ENCODE assay signal across 24 cellular contexts in genomic region chr10:78374331-78375028, GRCh38.
"Had no signal": no experiment of that assay in that cellular context is flagged by ENCODE, and none has a peak within 500 bp of the region (broad histone marks: within the 10 kb centered on the region; RNA-seq: fewer than 3 reads in every experiment).

No MANE protein-coding gene starts in this region.

- H3K27me3 Mint-ChIP-seq: stimulated activated naive CD8-positive, alpha-beta T cell treated with anti-CD3 and anti-CD28 coated beads, Interleukin-15, Interleukin-2, amounts not matched to agents 100 ng/mL and 50 ng/mL, for 24 hours had no signal

- H3K4me1 ChIP-seq: right lobe of liver, suprapubic skin, uterus had no signal

- H3K27ac ChIP-seq: heart right ventricle, hepatocyte, left ventricle myocardium inferior, neutrophil, ovary, right atrium auricular region, right lobe of liver, suprapubic skin, thoracic aorta, tibial artery, uterus had no signal

- H3K4me3 ChIP-seq: heart right ventricle, hepatocyte, left ventricle myocardium inferior, lung, ovary, right atrium auricular region, right lobe of liver, suprapubic skin, thoracic aorta, tibial artery, uterus had no signal

- ATAC-seq: heart right ventricle, right lobe of liver had no signal

- H2AFZ ChIP-seq: hepatocyte had no signal

- H3K9me3 Mint-ChIP-seq: stimulated activated effector memory CD8-positive, alpha-beta T cell treated with anti-CD3 and anti-CD28 coated beads, Interleukin-12 subunit alpha, Interleukin-12 subunit beta, amount 100 ng/mL, for 72 hours; stimulated activated naive CD8-positive, alpha-beta T cell treated with anti-CD3 and anti-CD28 coated beads, Interleukin-15, Interleukin-2, amounts not matched to agents 100 ng/mL and 50 ng/mL, for 24 hours; type B pancreatic cell had no signal

- H3K36me3 ChIP-seq: heart right ventricle, left ventricle myocardium inferior, neutrophil, ovary, right atrium auricular region, right lobe of liver, suprapubic skin, thoracic aorta, tibial artery, uterus had no signal

- H3K36me3 Mint-ChIP-seq: mesothelial cell of epicardium; naive B cell; stimulated activated effector memory CD8-positive, alpha-beta T cell treated with anti-CD3 and anti-CD28 coated beads, Interleukin-12 subunit alpha, Interleukin-12 subunit beta, amount 100 ng/mL, for 72 hours; type B pancreatic cell had no signal

- DNase-seq: heart right ventricle; islet precursor cell; left ventricle myocardium inferior; mesendoderm; naive B cell; nephron progenitor cell; occipital lobe; ovary; right lobe of liver; stimulated activated CD4-positive, alpha-beta T cell treated with anti-CD3 and anti-CD28 coated beads, Interleukin-4, amount 100 ng/mL, for 24 hours; stimulated activated naive CD4-positive, alpha-beta T cell; tibial artery; uterus had no signal

- H3K4me2 ChIP-seq: hepatocyte had no signal

- H3K27me3 ChIP-seq: heart right ventricle, hepatocyte, neutrophil, ovary, right atrium auricular region, right lobe of liver, suprapubic skin, tibial artery, uterus had no signal

- H3K9me3 ChIP-seq: neutrophil, ovary, right atrium auricular region, right lobe of liver, thoracic aorta, uterus had no signal

- H3K27ac Mint-ChIP-seq: mesothelial cell of epicardium; naive B cell; nephron progenitor cell; progenitor cell of endocrine pancreas; stimulated activated effector memory CD8-positive, alpha-beta T cell treated with anti-CD3 and anti-CD28 coated beads, Interleukin-12 subunit alpha, Interleukin-12 subunit beta, amount 100 ng/mL, for 72 hours; stimulated activated naive CD8-positive, alpha-beta T cell treated with anti-CD3 and anti-CD28 coated beads, Interleukin-15, Interleukin-2, amounts not matched to agents 100 ng/mL and 50 ng/mL, for 24 hours; type B pancreatic cell had no signal

- H3K4me3 Mint-ChIP-seq: mesothelial cell of epicardium; naive B cell; nephron progenitor cell; stimulated activated effector memory CD8-positive, alpha-beta T cell treated with anti-CD3 and anti-CD28 coated beads, Interleukin-12 subunit alpha, Interleukin-12 subunit beta, amount 100 ng/mL, for 72 hours; stimulated activated naive CD8-positive, alpha-beta T cell treated with anti-CD3 and anti-CD28 coated beads, Interleukin-15, Interleukin-2, amounts not matched to agents 100 ng/mL and 50 ng/mL, for 24 hours; type B pancreatic cell had no signal

- H3K4me1 Mint-ChIP-seq: naive B cell; stimulated activated effector memory CD8-positive, alpha-beta T cell treated with anti-CD3 and anti-CD28 coated beads, Interleukin-12 subunit alpha, Interleukin-12 subunit beta, amount 100 ng/mL, for 72 hours had no signal
